10 cellular contexts compared by ENCODE assay signal in the genomic region with DNA sequence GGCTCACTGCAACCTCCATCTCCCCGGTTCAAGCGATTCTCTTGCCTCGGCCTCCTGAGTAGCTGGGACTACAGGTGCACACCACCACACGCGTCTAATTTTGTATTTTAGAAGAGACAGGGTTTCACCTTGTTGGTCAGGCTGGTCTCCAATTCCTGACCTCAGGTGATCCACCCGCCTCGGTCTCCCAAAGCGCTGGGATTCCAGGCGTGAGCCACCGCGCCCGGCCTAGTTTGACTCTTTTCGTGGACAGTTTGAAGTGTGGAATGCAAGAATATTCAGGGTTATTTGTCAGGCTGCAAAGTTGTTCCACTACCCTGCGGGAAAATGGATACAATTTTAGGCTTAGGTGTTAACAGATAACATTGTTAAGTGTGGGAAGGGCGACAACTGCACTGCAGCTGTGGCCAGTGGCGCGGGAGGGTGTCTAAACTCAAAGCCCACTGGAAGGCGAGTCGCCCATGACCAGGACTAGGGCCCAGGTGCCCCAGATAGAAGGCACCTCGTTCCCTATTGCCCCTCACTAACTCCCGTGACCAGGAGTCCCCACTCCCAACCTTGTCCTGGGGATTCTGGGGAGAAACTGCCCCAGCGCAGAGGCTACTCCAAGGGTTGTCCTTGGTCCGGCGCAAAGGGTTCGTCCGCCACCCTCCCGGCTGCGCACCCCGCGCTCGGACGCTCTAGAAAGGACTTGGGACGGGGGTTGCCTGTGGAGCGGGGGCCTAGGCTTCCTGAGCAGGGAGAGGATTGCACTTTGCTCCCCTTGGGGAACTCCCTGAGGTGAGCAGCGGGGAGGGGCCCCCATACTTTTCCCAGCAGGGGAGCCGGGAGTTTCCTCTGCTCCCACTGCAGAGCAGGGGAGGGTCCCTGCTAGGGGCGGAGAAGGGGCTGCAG. TPM values are rescaled to one million over a fixed set of nuclear protein-coding genes. Genes with fewer than 3 reads are reported as not detected.
A peak's percentile ranks its signal among the peaks of the same experiment; 100 is the strongest.
DNase-seq lines count a peak whose midpoint lies in the region; ATAC-seq and TF ChIP-seq lines count a peak whose summit lies in the region.
"Had no signal": no experiment of that assay in that cellular context is flagged by ENCODE, and none has a peak within 500 bp of the region (broad histone marks: within the 10 kb centered on the region; RNA-seq: fewer than 3 reads in every experiment).

No MANE protein-coding gene starts in this region.

- H3K27ac Mint-ChIP-seq in Calu3 (ENCODE audit: unreplicated experiment) (no peak overlapping the region), progenitor cell of endocrine pancreas (peak overlapping the region; percentile 94)

- H3K9me2 ChIP-seq in OCI-LY7 (ENCODE audit: insufficient read depth, low read length) = no peaks in the 10 kb centered on the region

- H3K36me3 ChIP-seq in OCI-LY7 (ENCODE audit: insufficient read depth, low read length) = no peaks in the 10 kb centered on the region
- H3K36me3 ChIP-seq: neutrophil had no signal

- H3K36me3 Mint-ChIP-seq in Calu3 (ENCODE audit: insufficient read depth, unreplicated experiment) (peaks cover 19% of the 10 kb centered on the region), progenitor cell of endocrine pancreas (ENCODE audit: insufficient read depth) (no peaks in the 10 kb centered on the region)

- BruUV-seq in Calu3 (replicated peaks; lab: Mats Ljungman, UMichigan) (no TSS peak), OCI-LY7 (replicated peaks; lab: Mats Ljungman, UMichigan) (no TSS peak)

- ATAC-seq in foreskin keratinocyte = peak; percentile 1
- ATAC-seq in HG03565 (IDR thresholded peaks at IDR 0.05; ENCODE audit: unreplicated experiment) = no peak
- ATAC-seq in HG02610 (IDR thresholded peaks at IDR 0.05; ENCODE audit: unreplicated experiment) = no peak

- POLR2A ChIA-PET in OCI-LY7 (lab: Charles Lee) = no interaction called here

- peak overlapping the region; percentile 93 for H3K4me2 ChIP-seq in OCI-LY7 (ENCODE audit: low read length)

- TF ChIP-seq CTCF in Calu3 (IDR thresholded peaks at IDR 0.05; ENCODE audit: unreplicated experiment) (no peak), OCI-LY7 (conservative IDR thresholded peaks at IDR 0.05; ENCODE audit: low read length) (no peak), foreskin keratinocyte (conservative IDR thresholded peaks at IDR 0.05) (no peak), progenitor cell of endocrine pancreas (IDR thresholded peaks at IDR 0.05; ENCODE audit: unreplicated experiment) (no peak)

- H3K9me3 Mint-ChIP-seq in Calu3 (ENCODE audit: low read depth, unreplicated experiment) (no peaks in the 10 kb centered on the region), progenitor cell of endocrine pancreas (ENCODE audit: low read depth) (no peaks in the 10 kb centered on the region)

- H2AFZ ChIP-seq in OCI-LY7 (ENCODE audit: low read length) = peak overlapping the region; percentile 72

- H3K4me1 Mint-ChIP-seq in Calu3 (ENCODE audit: low read depth, unreplicated experiment) (no peaks in the 10 kb centered on the region), progenitor cell of endocrine pancreas (ENCODE audit: low read depth) (peaks cover 44% of the 10 kb centered on the region)

- H3K4me3 Mint-ChIP-seq in Calu3 (ENCODE audit: low read depth, unreplicated experiment) (peak overlapping the region; percentile 81), progenitor cell of endocrine pancreas (ENCODE audit: low read depth) (peak overlapping the region; percentile 85)

- H3K27me3 Mint-ChIP-seq in Calu3 (ENCODE audit: unreplicated experiment) (no peaks in the 10 kb centered on the region), progenitor cell of endocrine pancreas (no peaks in the 10 kb centered on the region)

- no peaks in the 10 kb centered on the region; the same call in 1 of the 2 replicates for H4K20me1 ChIP-seq in OCI-LY7 (ENCODE audit: insufficient read depth, low read length)

- H3K4me3 ChIP-seq in OCI-LY7 (ENCODE audit: low read depth, low read length, poor library complexity, severe bottlenecking) = peak overlapping the region; percentile 77

- H3K4me1 ChIP-seq in OCI-LY7 (ENCODE audit: insufficient read depth, low read length, poor library complexity, severe bottlenecking) (peaks cover 28% of the 10 kb centered on the region), foreskin keratinocyte (no peaks in the 10 kb centered on the region)

- H3K79me2 ChIP-seq in OCI-LY7 (ENCODE audit: insufficient read depth, low read depth, low read length) = peaks cover 29% of the 10 kb centered on the region; the same call in 1 of the 2 replicates

- no peaks in the 10 kb centered on the region for H3K9me3 ChIP-seq in OCI-LY7 (ENCODE audit: low read length)
- H3K9me3 ChIP-seq: neutrophil had no signal

- CTCF ChIA-PET in Calu3 (lab: Charles Lee) = no interaction called here
- CTCF ChIA-PET in OCI-LY7 (lab: Charles Lee; ENCODE audit: unreplicated experiment) = no interaction called here

- DNase-seq in Calu3 (no peak), OCI-LY7 (ENCODE audit: low spot score) (no peak), foreskin keratinocyte (no peak), progenitor cell of endocrine pancreas (ENCODE audit: low spot score, unreplicated experiment) (no peak), Ammon's horn (ENCODE audit: low spot score) (no peak)
- DNase-seq in stimulated activated CD8-positive, alpha-beta memory T cell treated with anti-CD3 and anti-CD28 coated beads, Interleukin-4, amount 100 ng/mL, for 48 hours = no peak
- DNase-seq: anterior cingulate cortex had no signal

- H3K27ac ChIP-seq in OCI-LY7 (ENCODE audit: low read depth, low read length, poor library complexity, severe bottlenecking) (no peak overlapping the region), foreskin keratinocyte (no peak overlapping the region)
- H3K27ac ChIP-seq: neutrophil had no signal

- no peaks in the 10 kb centered on the region for H3K27me3 ChIP-seq in foreskin keratinocyte

- intact Hi-C loops in Calu3 (cut with micrococcal nuclease; ENCODE audit: unreplicated experiment) (no loop called here), OCI-LY7 (cut with micrococcal nuclease; ENCODE audit: unreplicated experiment) (loop anchor here (5.0 to 10.0 kb wide), 2 partner anchors 58 to 175 kb away; no protein-coding TSS in a partner anchor)

RNA-seq across cellular contexts. Expression of gene CD99, which starts 1.1 kb away (rescaled TPM):
- total RNA-seq in Calu3 (2022) (51.2 and 73.9 TPM in 2 replicates), OCI-LY7 (2022) (117 and 119 TPM in 2 replicates), foreskin keratinocyte (237 and 271 TPM in 2 replicates), progenitor cell of endocrine pancreas (328 and 362 TPM in 2 replicates)
- 80.7 and 92.3 TPM in 2 replicates for total RNA-seq in OCI-LY7 (2014; rRNA removed; shearing (Covaris generic))
- 324 and 363 TPM in 2 replicates for polyA plus RNA-seq in foreskin keratinocyte
